30 cellular contexts compared by ENCODE assay signal in genomic region chr16:57684626-57685358, GRCh38. TPM values are rescaled to one million over a fixed set of nuclear protein-coding genes. Genes with fewer than 3 reads are reported as not detected.
"Had no signal": no experiment of that assay in that cellular context is flagged by ENCODE, and none has a peak within 500 bp of the region (broad histone marks: within the 10 kb centered on the region; RNA-seq: fewer than 3 reads in every experiment).

No MANE protein-coding gene starts in this region.

- H3K4me3 Mint-ChIP-seq: effector memory CD8-positive, alpha-beta T cell; mesothelial cell of epicardium; naive thymus-derived CD4-positive, alpha-beta T cell; nephron; stimulated activated effector memory CD8-positive, alpha-beta T cell treated with anti-CD3 and anti-CD28 coated beads, Interleukin-12 subunit alpha, Interleukin-12 subunit beta, amount 100 ng/mL, for 72 hours had no signal

- ATAC-seq: effector memory CD8-positive, alpha-beta T cell; heart right ventricle; left cardiac atrium; left lung; naive thymus-derived CD4-positive, alpha-beta T cell; right lobe of liver; stimulated activated effector memory CD8-positive, alpha-beta T cell treated with anti-CD3 and anti-CD28 coated beads, Interleukin-12 subunit alpha, Interleukin-12 subunit beta, amount 100 ng/mL, for 72 hours had no signal

- H3K36me3 ChIP-seq: esophagus squamous epithelium, heart right ventricle, right lobe of liver, stomach, thyroid gland had no signal

- H3K27me3 ChIP-seq: right lobe of liver, thyroid gland had no signal

- H3K27me3 Mint-ChIP-seq: effector memory CD8-positive, alpha-beta T cell; naive thymus-derived CD4-positive, alpha-beta T cell; progenitor cell of endocrine pancreas had no signal

- H3K36me3 Mint-ChIP-seq: mesothelial cell of epicardium; naive thymus-derived CD4-positive, alpha-beta T cell had no signal

- DNase-seq: cerebellar nuclear complex; effector memory CD8-positive, alpha-beta T cell; erythroblast; esophagus squamous epithelium; foreskin melanocyte; glutamatergic neuron; heart right ventricle; hippocampal formation; left cardiac atrium; left lung; mesenchymal stem cell; naive thymus-derived CD4-positive, alpha-beta T cell; right lobe of liver; stimulated activated CD4-positive, alpha-beta T cell treated with anti-CD3 and anti-CD28 coated beads, Interleukin-12 subunit alpha, Interleukin-12 subunit beta, amount 100 ng/mL, for 4 hours; stimulated activated CD4-positive, alpha-beta T cell treated with anti-CD3 and anti-CD28 coated beads, Interleukin-1b, Interleukin-23, amount 100 ng/mL, for 48 hours; stimulated activated CD4-positive, alpha-beta T cell treated with anti-CD3 and anti-CD28 coated beads, Interleukin-4, amount 100 ng/mL, for 24 hours; stimulated activated naive CD4-positive, alpha-beta T cell treated with Interleukin-2 at 50 U/mL for 16 hours; stomach; thyroid gland; trophoblast cell had no signal

- H3K27ac Mint-ChIP-seq: effector memory CD8-positive, alpha-beta T cell; mesothelial cell of epicardium; nephron; progenitor cell of endocrine pancreas had no signal

- H3K9me3 Mint-ChIP-seq: effector memory CD8-positive, alpha-beta T cell; mesothelial cell of epicardium; naive thymus-derived CD4-positive, alpha-beta T cell; nephron; stimulated activated effector memory CD8-positive, alpha-beta T cell treated with anti-CD3 and anti-CD28 coated beads, Interleukin-12 subunit alpha, Interleukin-12 subunit beta, amount 100 ng/mL, for 72 hours had no signal

- H3K9me3 ChIP-seq: esophagus squamous epithelium, heart right ventricle, left lung, right lobe of liver, stomach, thyroid gland had no signal

- H3K27ac ChIP-seq: esophagus squamous epithelium, heart right ventricle, parathyroid adenoma, right lobe of liver, stomach, thyroid gland had no signal

- H3K4me3 ChIP-seq: esophagus squamous epithelium, heart right ventricle, left lung, right lobe of liver, smooth muscle cell, stomach, thyroid gland had no signal

- H3K4me1 ChIP-seq: esophagus squamous epithelium, thyroid gland had no signal

RNA-seq across cellular contexts. Expression of gene DRC7, which starts 9.8 kb away (rescaled TPM):
- total RNA-seq: left cardiac atrium; lower leg skin; mesothelial cell of epicardium; naive thymus-derived CD4-positive, alpha-beta T cell; osteoblast; stomach; urinary bladder had no signal

RNA-seq across cellular contexts. Expression of gene ADGRG3, which starts 16.7 kb away (rescaled TPM):
- total RNA-seq: kidney epithelial cell, mesothelial cell of epicardium, osteoblast, progenitor cell of endocrine pancreas had no signal
